28 cellular contexts compared by ENCODE assay signal in the genomic region with DNA sequence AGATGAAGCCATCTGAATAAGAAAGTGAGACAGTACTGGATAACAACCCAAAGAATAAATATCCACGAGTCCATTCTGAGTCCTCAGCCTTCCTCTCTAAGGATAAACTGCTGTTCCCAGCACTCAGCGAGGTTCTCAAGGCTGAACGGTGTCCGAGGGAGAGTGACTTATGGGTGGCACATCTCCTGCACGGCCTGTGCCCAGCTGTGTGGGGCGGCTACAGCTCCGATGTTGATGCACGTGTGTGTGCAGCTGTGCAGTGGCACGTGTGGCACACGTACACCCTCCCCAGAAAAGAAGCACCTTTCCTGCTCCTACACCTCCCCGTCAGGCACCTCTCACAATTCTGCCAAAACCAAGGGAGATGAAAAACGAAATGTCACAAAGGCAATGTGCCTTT.
"Had no signal": no experiment of that assay in that cellular context is flagged by ENCODE, and none has a peak within 500 bp of the region (broad histone marks: within the 10 kb centered on the region; RNA-seq: fewer than 3 reads in every experiment).

No MANE protein-coding gene starts in this region.

- H3K36me3 Mint-ChIP-seq: activated naive CD4-positive, alpha-beta T cell treated with anti-CD3 and anti-CD28 coated beads, Interleukin-2, amount 50 U/mL, for 24 hours had no signal

- ATAC-seq: body of pancreas; effector memory CD8-positive, alpha-beta T cell; foreskin keratinocyte; gastrocnemius medialis; heart left ventricle had no signal

- H3K4me3 Mint-ChIP-seq: activated CD4-positive, alpha-beta T cell treated with anti-CD3 and anti-CD28 coated beads for 36 hours; activated CD4-positive, alpha-beta T cell treated with anti-CD3 and anti-CD28 coated beads, Interleukin-2, amount 10 ng/mL, durations not matched to agents 24 days and 14 days; activated CD8-positive, alpha-beta T cell treated with anti-CD3 and anti-CD28 coated beads for 36 hours; activated naive CD4-positive, alpha-beta T cell treated with anti-CD3 and anti-CD28 coated beads for 36 hours; activated naive CD4-positive, alpha-beta T cell treated with anti-CD3 and anti-CD28 coated beads, Interleukin-2, amount 50 U/mL, for 24 hours; activated naive CD8-positive, alpha-beta T cell treated with anti-CD3 and anti-CD28 coated beads for 36 hours; activated naive CD8-positive, alpha-beta T cell treated with anti-CD3 and anti-CD28 coated beads, Interleukin-2, amount 50 U/mL, for 24 hours; activated T-cell treated with anti-CD3 and anti-CD28 coated beads, Interleukin-2, amount 50 U/mL, for 4 hours; activated T-helper 17 cell treated with anti-CD3 and anti-CD28 coated beads, Interleukin-2, amount 50 U/mL, for 72 hours; effector memory CD8-positive, alpha-beta T cell had no signal

- H3K4me1 ChIP-seq: foreskin keratinocyte had no signal

- H3K27ac ChIP-seq: body of pancreas, esophagus muscularis mucosa, foreskin keratinocyte, gastrocnemius medialis, heart left ventricle had no signal

- H3K27me3 Mint-ChIP-seq: activated CD4-positive, alpha-beta T cell treated with anti-CD3 and anti-CD28 coated beads, Interleukin-2, amount 10 ng/mL, durations not matched to agents 24 days and 14 days; activated naive CD4-positive, alpha-beta T cell treated with anti-CD3 and anti-CD28 coated beads, Interleukin-2, amount 50 U/mL, for 24 hours; activated naive CD8-positive, alpha-beta T cell treated with anti-CD3 and anti-CD28 coated beads, Interleukin-2, amount 50 U/mL, for 24 hours had no signal

- DNase-seq: activated CD4-positive, alpha-beta T cell treated with anti-CD3 and anti-CD28 coated beads, Interleukin-2, amount 10 ng/mL, durations not matched to agents 24 days and 14 days; activated CD4-positive, CD25-positive, alpha-beta regulatory T cell; activated CD4-positive, CD25-positive, alpha-beta regulatory T cell treated with anti-CD3 and anti-CD28 coated beads, Interleukin-2, amount 50 U/mL, for 72 hours; activated CD8-positive, alpha-beta memory T cell treated with anti-CD3 and anti-CD28 coated beads for 24 hours; activated effector memory CD4-positive, alpha-beta T cell treated with Interleukin-2 at 50 U/mL for 16 hours; activated naive CD8-positive, alpha-beta T cell treated with anti-CD3 and anti-CD28 coated beads, Interleukin-2, amount 50 U/mL, for 24 hours; activated T-cell treated with anti-CD3 and anti-CD28 coated beads, Interleukin-2, amount 50 U/mL, for 4 hours; amygdala; body of pancreas; caudate nucleus; cortex of kidney; dermis blood vessel endothelial cell; effector CD4-positive, alpha-beta T cell; effector memory CD8-positive, alpha-beta T cell; erythroblast; foreskin keratinocyte; gastrocnemius medialis; glutamatergic neuron had no signal

- H3K9me3 Mint-ChIP-seq: activated CD4-positive, alpha-beta T cell treated with anti-CD3 and anti-CD28 coated beads, Interleukin-2, amount 10 ng/mL, durations not matched to agents 24 days and 14 days; activated CD8-positive, alpha-beta T cell treated with anti-CD3 and anti-CD28 coated beads for 36 hours; activated naive CD4-positive, alpha-beta T cell treated with anti-CD3 and anti-CD28 coated beads, Interleukin-2, amount 50 U/mL, for 24 hours; activated naive CD8-positive, alpha-beta T cell treated with anti-CD3 and anti-CD28 coated beads for 36 hours; activated naive CD8-positive, alpha-beta T cell treated with anti-CD3 and anti-CD28 coated beads, Interleukin-2, amount 50 U/mL, for 24 hours; activated T-cell treated with anti-CD3 and anti-CD28 coated beads, Interleukin-2, amount 50 U/mL, for 4 hours; activated T-helper 17 cell treated with anti-CD3 and anti-CD28 coated beads, Interleukin-2, amount 50 U/mL, for 72 hours; effector memory CD8-positive, alpha-beta T cell had no signal

- H3K27me3 ChIP-seq: adrenal gland, body of pancreas, esophagus muscularis mucosa, foreskin keratinocyte, gastrocnemius medialis, heart left ventricle had no signal

- H3K9me3 ChIP-seq: adrenal gland, body of pancreas, esophagus muscularis mucosa, gastrocnemius medialis had no signal

- H3K4me3 ChIP-seq: adrenal gland, body of pancreas, esophagus muscularis mucosa, gastrocnemius medialis, heart left ventricle had no signal

- FAIRE-seq: colon had no signal

- H3K4me1 Mint-ChIP-seq: activated naive CD4-positive, alpha-beta T cell treated with anti-CD3 and anti-CD28 coated beads, Interleukin-2, amount 50 U/mL, for 24 hours; activated naive CD8-positive, alpha-beta T cell treated with anti-CD3 and anti-CD28 coated beads, Interleukin-2, amount 50 U/mL, for 24 hours had no signal

- H3K27ac Mint-ChIP-seq: activated CD4-positive, alpha-beta T cell treated with anti-CD3 and anti-CD28 coated beads for 36 hours; activated CD4-positive, alpha-beta T cell treated with anti-CD3 and anti-CD28 coated beads, Interleukin-2, amount 10 ng/mL, durations not matched to agents 24 days and 14 days; activated CD8-positive, alpha-beta T cell treated with anti-CD3 and anti-CD28 coated beads for 36 hours; activated naive CD4-positive, alpha-beta T cell treated with anti-CD3 and anti-CD28 coated beads for 36 hours; activated naive CD4-positive, alpha-beta T cell treated with anti-CD3 and anti-CD28 coated beads, Interleukin-2, amount 50 U/mL, for 24 hours; activated naive CD8-positive, alpha-beta T cell treated with anti-CD3 and anti-CD28 coated beads for 36 hours; activated naive CD8-positive, alpha-beta T cell treated with anti-CD3 and anti-CD28 coated beads, Interleukin-2, amount 50 U/mL, for 24 hours; activated T-helper 17 cell treated with anti-CD3 and anti-CD28 coated beads, Interleukin-2, amount 50 U/mL, for 72 hours; effector memory CD8-positive, alpha-beta T cell had no signal
